In the genomic region with DNA sequence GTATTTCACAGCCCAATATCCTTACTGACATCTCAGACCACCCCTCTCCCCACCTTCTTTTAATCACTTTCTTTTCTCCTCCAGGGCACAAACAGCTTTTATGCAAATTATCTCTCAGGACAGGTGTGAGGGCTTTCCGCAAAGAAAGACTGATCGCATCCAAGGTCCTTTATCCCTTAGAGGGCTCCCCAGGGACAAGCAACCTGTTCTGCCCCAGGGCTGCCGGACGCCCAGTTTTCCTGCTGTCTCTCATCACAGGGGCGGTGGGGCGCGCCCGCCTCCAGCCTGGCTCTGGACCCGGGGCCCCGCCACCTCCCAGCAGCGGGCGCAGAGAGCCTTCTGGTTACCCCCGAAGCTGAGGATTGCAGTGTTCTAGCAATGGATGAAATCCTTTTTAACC, we compare ENCODE assay signal across 7 cellular contexts.
A peak's percentile ranks its signal among the peaks of the same experiment; 100 is the strongest.
DNase-seq lines count a peak whose midpoint lies in the region; ATAC-seq, FAIRE-seq and TF ChIP-seq lines count a peak whose summit lies in the region.

No MANE protein-coding gene starts in this region.

- intact Hi-C loops in gastrocnemius medialis (cut with DNase I; ENCODE audit: low total_unique reads): loop anchor here (1.0 to 5.0 kb wide), 3 partner anchors 28 to 448 kb away; a partner anchor contains a TSS

- peak overlapping the region; percentile 43 for H3K4me3 ChIP-seq in RWPE2 (ENCODE audit: severe bottlenecking)
- peak overlapping the region; percentile 60 for H3K4me3 ChIP-seq in fibroblast of villous mesenchyme (ENCODE audit: low read depth, low read length)
- H3K4me3 ChIP-seq in gastrocnemius medialis: peak overlapping the region; percentile 71 to 84 (median 78)

- H3K9me3 ChIP-seq in RWPE2 (ENCODE audit: severe bottlenecking) (no peaks in the 10 kb centered on the region), gastrocnemius medialis (no peaks in the 10 kb centered on the region)

- TF ChIP-seq POLR2A in gastrocnemius medialis (IDR thresholded peaks at IDR 0.05): no peak
- TF ChIP-seq POLR2A in H54 (IDR thresholded peaks at IDR 0.05; ENCODE audit: low read depth, low read length): no peak

- FAIRE-seq in H54 (lab: Jason Lieb, UNC): no peak

- TF ChIP-seq CTCF in RWPE2 (IDR thresholded peaks at IDR 0.05; ENCODE audit: poor library complexity, severe bottlenecking): no peak
- no peak for TF ChIP-seq CTCF in fibroblast of villous mesenchyme (IDR thresholded peaks at IDR 0.05; ENCODE audit: insufficient read depth, low read depth, low read length)
- TF ChIP-seq CTCF in gastrocnemius medialis (IDR thresholded peaks at IDR 0.05 in 4 of 5, conservative IDR thresholded peaks at IDR 0.05 in 1 of 5): no peak

- H3K4me1 ChIP-seq in RWPE2 (ENCODE audit: insufficient read depth, poor library complexity, severe bottlenecking): peaks cover 14% of the 10 kb centered on the region
- peaks cover 6 to 10% of the 10 kb centered on the region in 2 donors for H3K4me1 ChIP-seq in gastrocnemius medialis

- ATAC-seq in HG02678 (IDR thresholded peaks at IDR 0.05; ENCODE audit: unreplicated experiment) (peak; percentile 8), RWPE2 (ENCODE audit: low read depth) (no peak), gastrocnemius medialis (no peak)

- in situ Hi-C loops in gastrocnemius medialis (cut with MboI; ENCODE audit: low sequenced_read_pairs in 4 of 4): loop anchor here in 1 of 4 donors (25.0 kb wide), 1 partner anchor 222 kb away; no protein-coding TSS in a partner anchor

- H3K36me3 ChIP-seq in RWPE2 (ENCODE audit: low read depth) (no peaks in the 10 kb centered on the region), gastrocnemius medialis (no peaks in the 10 kb centered on the region)

- H3K27ac ChIP-seq in RWPE2 (ENCODE audit: poor library complexity, severe bottlenecking) (peak overlapping the region; percentile 79), gastrocnemius medialis (peak overlapping the region; percentile 78 to 87 (median 86))

- DNase-seq in RWPE2 (ENCODE audit: low spot score): no peak
- DNase-seq in fibroblast of villous mesenchyme (ENCODE audit: low read depth): no peak
- no peak for DNase-seq in gastrocnemius medialis
- DNase-seq in stimulated activated CD4-positive, alpha-beta T cell treated with anti-CD3 and anti-CD28 coated beads, Interleukin-15, amount 100 ng/mL, for 24 hours: no peak
- no peak for DNase-seq in activated gamma-delta T cell (lab: John Stamatoyannopoulos, UW)
- no peak for DNase-seq in H54 (ENCODE audit: insufficient read length, low spot score)

- no peaks in the 10 kb centered on the region for H3K27me3 ChIP-seq in RWPE2 (ENCODE audit: insufficient read depth, poor library complexity, severe bottlenecking)
- H3K27me3 ChIP-seq in gastrocnemius medialis: no peaks in the 10 kb centered on the region
